In genomic region chr9:134301387-134302129, GRCh38 we compare ENCODE assay signal across 8 cellular contexts. TPM values are rescaled to one million over a fixed set of nuclear protein-coding genes. Genes with fewer than 3 reads are reported as not detected.
DNase-seq lines count a peak whose midpoint lies in the region; ATAC-seq lines count a peak whose summit lies in the region.

No MANE protein-coding gene starts in this region.

- DNase-seq in HT-29 (ENCODE audit: low spot score), result peak; percentile 14
- DNase-seq in activated naive CD4-positive, alpha-beta T cell treated with anti-CD3 and anti-CD28 coated beads, Interleukin-2, amount 50 U/mL, for 72 hours (ENCODE audit: low spot score in 2 of 2), result peak in 1 of 2 donors; percentile 65
- peak; percentile 24 for DNase-seq in stimulated activated CD4-positive, alpha-beta T cell treated with anti-CD3 and anti-CD28 coated beads, Interleukin-4, amount 100 ng/mL, for 1 hour
- DNase-seq in SIG-M5 treated with dmso at 0.1 percent for 504 hours (lab: John Stamatoyannopoulos, UW; ENCODE audit: unreplicated experiment), result no peak
- DNase-seq in NCI-H2196 (lab: John Stamatoyannopoulos, UW; ENCODE audit: unreplicated experiment), result no peak

- H3K9me3 Mint-ChIP-seq in activated naive CD4-positive, alpha-beta T cell treated with anti-CD3 and anti-CD28 coated beads, Interleukin-2, amount 50 U/mL, for 72 hours, result no peaks in the 10 kb centered on the region

- H3K27ac Mint-ChIP-seq in activated naive CD4-positive, alpha-beta T cell treated with anti-CD3 and anti-CD28 coated beads, Interleukin-2, amount 50 U/mL, for 72 hours, result no peak overlapping the region

- ATAC-seq in GM18870 (IDR thresholded peaks at IDR 0.05; ENCODE audit: unreplicated experiment), result peak; percentile 52
- peak; percentile 98 to 99 for ATAC-seq in activated naive CD4-positive, alpha-beta T cell treated with anti-CD3 and anti-CD28 coated beads, Interleukin-2, amount 50 U/mL, for 72 hours
- no peak for ATAC-seq in GM19328 (IDR thresholded peaks at IDR 0.05; ENCODE audit: unreplicated experiment)
- no peak for ATAC-seq in HG03571 (IDR thresholded peaks at IDR 0.05; ENCODE audit: unreplicated experiment)

- no peaks in the 10 kb centered on the region for H3K36me3 Mint-ChIP-seq in activated naive CD4-positive, alpha-beta T cell treated with anti-CD3 and anti-CD28 coated beads, Interleukin-2, amount 50 U/mL, for 72 hours

RNA-seq across cellular contexts. Expression of gene RXRA, which starts 24.7 kb away (rescaled TPM):
- total RNA-seq in HT-29 (2014; rRNA removed; shearing (Covaris generic)), result 63.4 and 74.4 TPM in 2 replicates
- total RNA-seq in activated naive CD4-positive, alpha-beta T cell treated with anti-CD3 and anti-CD28 coated beads, Interleukin-2, amount 50 U/mL, for 72 hours, result 1 to 10 TPM in 1 of 2 donors, under 1 TPM in 1; 0.25 to 7.9 TPM

Comparison
In these comparisons a context has a peak if more than half of its experiments do, and no peak if none do; other contexts are left out.
1. ATAC-seq: peak in GM18870 (single experiment) and activated naive CD4-positive, alpha-beta T cell treated with anti-CD3 and anti-CD28 coated beads, Interleukin-2, amount 50 U/mL, for 72 hours (2 of 2); none in GM19328 (single experiment) and HG03571 (single experiment).
2. DNase-seq: peak in HT-29 (single experiment) and stimulated activated CD4-positive, alpha-beta T cell treated with anti-CD3 and anti-CD28 coated beads, Interleukin-4, amount 100 ng/mL, for 1 hour (single experiment); none in SIG-M5 treated with dmso at 0.1 percent for 504 hours (single experiment) and NCI-H2196 (single experiment).